In the genomic region with DNA sequence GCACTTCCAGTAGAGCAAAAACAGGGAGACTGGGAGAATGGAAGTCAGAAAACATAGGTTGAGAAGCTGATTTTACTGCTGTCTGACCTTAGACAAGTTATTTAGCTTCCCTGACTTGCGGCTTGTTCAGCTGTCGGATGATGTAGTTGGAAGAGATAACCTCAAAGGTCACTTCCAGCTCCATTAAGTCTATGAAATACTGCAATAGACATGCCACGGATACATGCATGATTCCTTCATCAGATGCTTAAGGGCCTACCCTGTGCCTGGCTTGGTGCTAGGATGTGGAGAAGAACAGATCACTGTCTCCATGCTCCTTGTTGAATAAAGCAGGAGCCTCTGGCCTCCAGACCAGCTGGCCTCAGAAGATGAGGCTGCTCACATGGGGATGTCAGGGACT, we compare ENCODE assay signal across 18 cellular contexts. TPM values are rescaled to one million over a fixed set of nuclear protein-coding genes. Genes with fewer than 3 reads are reported as not detected.
DNase-seq lines count a peak whose midpoint lies in the region; ATAC-seq and TF ChIP-seq lines count a peak whose summit lies in the region.
"Had no signal": no experiment of that assay in that cellular context is flagged by ENCODE, and none has a peak within 500 bp of the region (broad histone marks: within the 10 kb centered on the region; RNA-seq: fewer than 3 reads in every experiment).

No MANE protein-coding gene starts in this region.

- no peak for DNase-seq in CD4-positive, alpha-beta memory T cell
- DNase-seq in IMR-90 (no peak), glutamatergic neuron (no peak), gastrocnemius medialis (no peak), spleen (no peak)
- DNase-seq: AML-193, Caco-2, NCI-H1694 treated with DMSO at 0.1 percent for 48 hours, NCI-H2107, NCI-H510A treated with DMSO at 0.1 percent for 48 hours, NCI-H774 had no signal

- no peak overlapping the region for H3K18ac ChIP-seq in IMR-90 (ENCODE audit: low read depth, low read length)

- no peak overlapping the region for H4K8ac ChIP-seq in IMR-90 (ENCODE audit: low read depth in 2 of 2, low read length in 2 of 2)

- H3K56ac ChIP-seq in IMR-90 (ENCODE audit: extremely low read depth, insufficient read depth, low read length) = no peak overlapping the region

- no TSS peak for BruUV-seq in IMR-90 (replicated peaks; lab: Mats Ljungman, UMichigan)

- peaks cover 11% of the 10 kb centered on the region; the same call in 1 of the 2 replicates for H3K9me1 ChIP-seq in IMR-90 (ENCODE audit: insufficient read depth, low read length)

- dilution Hi-C loops in IMR-90 (cut with HindIII; ENCODE audit: low sequenced_read_pairs, unreplicated experiment) = no loop called here

- no peak overlapping the region for H3K14ac ChIP-seq in IMR-90 (replicated peaks; ENCODE audit: low read depth, low read length)

- no peak for TF ChIP-seq POLR2A in IMR-90 (IDR thresholded peaks at IDR 0.05; ENCODE audit: low read depth, low read length)
- no peak for TF ChIP-seq POLR2A in gastrocnemius medialis (IDR thresholded peaks at IDR 0.05)
- no peak for TF ChIP-seq POLR2A in spleen (IDR thresholded peaks at IDR 0.05)

- H3K79me1 ChIP-seq in IMR-90 (ENCODE audit: low read depth in 1 of 2, low read length in 2 of 2) = peaks cover 7 to 18% of the 10 kb centered on the region in 2 experiments; a peak in 3 of 4 replicates

- TF ChIP-seq RAD21 in IMR-90 (IDR thresholded peaks at IDR 0.05; ENCODE audit: low read length) = no peak

- H2BK120ac ChIP-seq in IMR-90 (ENCODE audit: low read depth, low read length) = no peak overlapping the region

- in situ Hi-C loops in IMR-90 (cut with MboI; ENCODE audit: low sequenced_read_pairs) (no loop called here), gastrocnemius medialis (cut with MboI; ENCODE audit: low sequenced_read_pairs in 4 of 4) (no loop called here)

- no peak overlapping the region for H4K91ac ChIP-seq in IMR-90 (ENCODE audit: insufficient read depth, low read depth, low read length)

- H3K36me3 ChIP-seq in CD4-positive, alpha-beta memory T cell (ENCODE audit: insufficient read depth, low read length) = no peaks in the 10 kb centered on the region
- H3K36me3 ChIP-seq in IMR-90 (ENCODE audit: control insufficient read depth, insufficient read depth, low read length) (peaks cover 2% of the 10 kb centered on the region; the same call in 1 of the 2 replicates), gastrocnemius medialis (no peaks in the 10 kb centered on the region), spleen (peaks cover 0 to 6% (median 0%) of the 10 kb centered on the region in 6 donors)
- H3K36me3 ChIP-seq: HAP-1 had no signal

- H3K4me1 ChIP-seq in CD4-positive, alpha-beta memory T cell (ENCODE audit: insufficient read depth, low read length) = peaks cover 86% of the 10 kb centered on the region
- H3K4me1 ChIP-seq in IMR-90 (ENCODE audit: control insufficient read depth, insufficient read depth, low read length) (peaks cover 14% of the 10 kb centered on the region), gastrocnemius medialis (no peaks in the 10 kb centered on the region), spleen (peaks cover 12 to 99% (median 55%) of the 10 kb centered on the region in 6 donors)
- H3K4me1 ChIP-seq: Caco-2, HAP-1 had no signal

- H3K9me3 Mint-ChIP-seq in CD4-positive, alpha-beta memory T cell = no peaks in the 10 kb centered on the region
- no peaks in the 10 kb centered on the region for H3K9me3 Mint-ChIP-seq in activated naive CD8-positive, alpha-beta T cell (ENCODE audit: low read depth)
- peaks cover 2% of the 10 kb centered on the region for H3K9me3 Mint-ChIP-seq in glutamatergic neuron (ENCODE audit: unreplicated experiment)

- H3K27me3 Mint-ChIP-seq in CD4-positive, alpha-beta memory T cell = no peaks in the 10 kb centered on the region
- no peaks in the 10 kb centered on the region for H3K27me3 Mint-ChIP-seq in activated naive CD8-positive, alpha-beta T cell
- peaks cover 4% of the 10 kb centered on the region for H3K27me3 Mint-ChIP-seq in glutamatergic neuron (ENCODE audit: unreplicated experiment)

- H4K5ac ChIP-seq in IMR-90 (ENCODE audit: low read depth, low read length) = no peak overlapping the region

- H2AK9ac ChIP-seq in IMR-90 (replicated peaks; ENCODE audit: low read depth, low read length, poor library complexity) = no peak overlapping the region

- no peak overlapping the region for H2BK15ac ChIP-seq in IMR-90 (ENCODE audit: low read depth, low read length)

- POLR2A ChIA-PET in CD4-positive, alpha-beta memory T cell (lab: Charles Lee; ENCODE audit: partially characterized antibody) = interaction anchor here (0.5 to 1.9 kb wide), 7 partner anchors 9 to 44 kb away, joined by 3 to 7 read pairs (median 4); a partner anchor contains a TSS
- POLR2A ChIA-PET in IMR-90 (lab: Charles Lee; ENCODE audit: unreplicated experiment) = no interaction called here

- 0 out of 2 replicates have a peak overlapping the region, but pooled peaks have one; percentile 3 for H3K23ac ChIP-seq in IMR-90 (ENCODE audit: low read depth, low read length)

- peak overlapping the region in 6 of 7 donors; percentile 26 to 81 (median 63) for H3K27ac Mint-ChIP-seq in CD4-positive, alpha-beta memory T cell
- H3K27ac Mint-ChIP-seq in activated naive CD8-positive, alpha-beta T cell = peak overlapping the region; percentile 81
- peak overlapping the region; percentile 14 for H3K27ac Mint-ChIP-seq in glutamatergic neuron (ENCODE audit: unreplicated experiment)

- H2AK5ac ChIP-seq in IMR-90 (ENCODE audit: low read depth, low read length) = no peak overlapping the region

- no peak overlapping the region for H2AFZ ChIP-seq in IMR-90 (replicated peaks; ENCODE audit: low read length, poor library complexity)

- H3K9ac ChIP-seq in IMR-90 (ENCODE audit: low read depth, low read length) = no peak overlapping the region

- no peaks in the 10 kb centered on the region for H4K20me1 ChIP-seq in IMR-90 (ENCODE audit: insufficient read depth, low read length)

- no peak overlapping the region for H3K4me3 ChIP-seq in CD4-positive, alpha-beta memory T cell (ENCODE audit: low read length in 2 of 2)
- no peak overlapping the region for H3K4me3 ChIP-seq in IMR-90 (ENCODE audit: insufficient read depth, low read depth, low read length)
- H3K4me3 ChIP-seq in gastrocnemius medialis = no peak overlapping the region
- H3K4me3 ChIP-seq in spleen = no peak overlapping the region
- H3K4me3 ChIP-seq: HAP-1, K562, SK-N-MC had no signal

- intact Hi-C loops in CD4-positive, alpha-beta memory T cell (cut with micrococcal nuclease) = no loop called here
- intact Hi-C loops in IMR-90 (cut with micrococcal nuclease) = no loop called here
- intact Hi-C loops in gastrocnemius medialis (cut with DNase I; ENCODE audit: low total_unique reads) = no loop called here
- intact Hi-C loops in spleen (cut with DNase I; ENCODE audit: low total_unique reads) = no loop called here

- no peak overlapping the region for H3K4ac ChIP-seq in IMR-90 (ENCODE audit: low read depth, low read length)

- ATAC-seq in IMR-90 (ENCODE audit: low read depth) = no peak
- no peak for ATAC-seq in gastrocnemius medialis
- no peak for ATAC-seq in esophagus mucosa
- ATAC-seq in HG03159 (IDR thresholded peaks at IDR 0.05; ENCODE audit: unreplicated experiment) = no peak
- ATAC-seq: K562 had no signal

- peaks cover 66 to 97% (median 76%) of the 10 kb centered on the region in 4 donors for H3K4me1 Mint-ChIP-seq in CD4-positive, alpha-beta memory T cell
- peaks cover 96% of the 10 kb centered on the region for H3K4me1 Mint-ChIP-seq in activated naive CD8-positive, alpha-beta T cell (ENCODE audit: low read depth)
- peaks cover 55% of the 10 kb centered on the region for H3K4me1 Mint-ChIP-seq in glutamatergic neuron (ENCODE audit: low read depth, unreplicated experiment)

- H2BK20ac ChIP-seq in IMR-90 (ENCODE audit: low read depth, low read length) = no peak overlapping the region

- CTCF ChIA-PET in CD4-positive, alpha-beta memory T cell (lab: Charles Lee; ENCODE audit: partially characterized antibody) = interaction anchor here (0.8 to 1.9 kb wide), 2 partner anchors 10 to 32 kb away, joined by 3 to 6 read pairs; no protein-coding TSS in a partner anchor
- CTCF ChIA-PET in IMR-90 (lab: Yijun Ruan, JAX) = no interaction called here

- H2BK5ac ChIP-seq in IMR-90 (ENCODE audit: low read depth, low read length, poor library complexity, severe bottlenecking) = no peak overlapping the region

- H3K4me3 Mint-ChIP-seq in CD4-positive, alpha-beta memory T cell = no peak overlapping the region
- peak overlapping the region; percentile 30 for H3K4me3 Mint-ChIP-seq in activated naive CD8-positive, alpha-beta T cell
- no peak overlapping the region for H3K4me3 Mint-ChIP-seq in glutamatergic neuron (ENCODE audit: unreplicated experiment)

- WGBS in IMR-90 (ENCODE audit: extremely low coverage in 2 of 2, insufficient read length in 1 of 2), 2 experiments = no CpG with 5 or more reads among the region's 3 CpGs
- WGBS in spleen, 5 donors = 62 to 89% (median 82%) methylated on average over 3 of the region's 3 CpGs

- H3K36me3 Mint-ChIP-seq in CD4-positive, alpha-beta memory T cell = peaks cover 14 to 26% of the 10 kb centered on the region in 2 donors
- peaks cover 47% of the 10 kb centered on the region for H3K36me3 Mint-ChIP-seq in activated naive CD8-positive, alpha-beta T cell
- no peaks in the 10 kb centered on the region for H3K36me3 Mint-ChIP-seq in glutamatergic neuron (ENCODE audit: unreplicated experiment)

- no peak for TF ChIP-seq CTCF in IMR-90 (conservative IDR thresholded peaks at IDR 0.05; ENCODE audit: low read depth, low read length)
- TF ChIP-seq CTCF in glutamatergic neuron (IDR thresholded peaks at IDR 0.05; ENCODE audit: partially characterized antibody, unreplicated experiment) = no peak
- TF ChIP-seq CTCF in gastrocnemius medialis (IDR thresholded peaks at IDR 0.05 in 4 of 5, conservative IDR thresholded peaks at IDR 0.05 in 1 of 5) = no peak
- no peak for TF ChIP-seq CTCF in spleen (IDR thresholded peaks at IDR 0.05 in 8 of 11, conservative IDR thresholded peaks at IDR 0.05 in 3 of 11)

- H3K9me3 ChIP-seq in CD4-positive, alpha-beta memory T cell (ENCODE audit: control insufficient read depth in 1 of 2, low read length in 2 of 2) = no peaks in the 10 kb centered on the region
- H3K9me3 ChIP-seq in IMR-90 (ENCODE audit: control insufficient read depth, insufficient read depth, low read length) = no peaks in the 10 kb centered on the region
- H3K9me3 ChIP-seq in gastrocnemius medialis = no peaks in the 10 kb centered on the region
- no peaks in the 10 kb centered on the region for H3K9me3 ChIP-seq in spleen
- H3K9me3 ChIP-seq: Caco-2, HAP-1 had no signal

- no peak overlapping the region for H3K4me2 ChIP-seq in IMR-90 (ENCODE audit: low read depth, low read length)

- no peaks in the 10 kb centered on the region for H3K27me3 ChIP-seq in CD4-positive, alpha-beta memory T cell (ENCODE audit: insufficient read depth, low read length)
- H3K27me3 ChIP-seq in IMR-90 (ENCODE audit: control insufficient read depth, insufficient read depth, low read length) (no peaks in the 10 kb centered on the region), gastrocnemius medialis (no peaks in the 10 kb centered on the region), spleen (replicated peaks in 1 of 7) (no peaks in the 10 kb centered on the region)

- H3K27ac ChIP-seq in CD4-positive, alpha-beta memory T cell (ENCODE audit: low read depth, low read length) = no peak overlapping the region
- H3K27ac ChIP-seq in IMR-90 (ENCODE audit: insufficient read depth, low read length) = no peak overlapping the region
- peak overlapping the region in 2 of 4 donors; percentile 16 to 22 for H3K27ac ChIP-seq in gastrocnemius medialis
- H3K27ac ChIP-seq in spleen = no peak overlapping the region
- H3K27ac ChIP-seq: C4-2B, SK-N-MC had no signal

RNA-seq across cellular contexts. Expression of a gene that starts 43.7 kb away (rescaled TPM):
- total RNA-seq in CD4-positive, alpha-beta memory T cell = 100 to 1,000 TPM; 664 to 713 TPM
- 100 to 1,000 TPM; 338 to 463 TPM for polyA plus RNA-seq in CD4-positive, alpha-beta memory T cell
- total RNA-seq in IMR-90 (2012; rRNA removed) = 36.4 and 41.1 TPM in 2 replicates
- polyA plus RNA-seq in IMR-90 (2012; rRNA removed) = 30.8 and 35.1 TPM in 2 replicates
- polyA plus RNA-seq in IMR-90 (2012; cell fraction: cytosol; rRNA removed) = 41.7 and 98.8 TPM in 2 replicates
- 36.3 and 72.0 TPM in 2 replicates for polyA plus RNA-seq in IMR-90 (2012; cell fraction: nucleus; rRNA removed; ENCODE audit: low replicate concordance)
- 525 TPM for total RNA-seq in glutamatergic neuron (ENCODE audit: unreplicated experiment)
- total RNA-seq in gastrocnemius medialis = 10 to 100 TPM in 3 of 4 donors, 1 to 10 TPM in 1; 9.2 to 36.8 (median 17.0) TPM
- total RNA-seq in esophagus mucosa = 5.2 TPM
- total RNA-seq in spleen = 100 to 1,000 TPM; 193 to 409 (median 227) TPM
- polyA plus RNA-seq in spleen = 10 to 100 TPM; 56.6 to 78.1 (median 65.6) TPM

Comparison
In these comparisons a context has a peak if more than half of its experiments do, and no peak if none do; other contexts are left out.
1. H3K27ac Mint-ChIP-seq: peak in every context shown above with its lines; median percentile 81 in activated naive CD8-positive, alpha-beta T cell; 63 in CD4-positive, alpha-beta memory T cell; 14 in glutamatergic neuron.